In the genomic region with DNA sequence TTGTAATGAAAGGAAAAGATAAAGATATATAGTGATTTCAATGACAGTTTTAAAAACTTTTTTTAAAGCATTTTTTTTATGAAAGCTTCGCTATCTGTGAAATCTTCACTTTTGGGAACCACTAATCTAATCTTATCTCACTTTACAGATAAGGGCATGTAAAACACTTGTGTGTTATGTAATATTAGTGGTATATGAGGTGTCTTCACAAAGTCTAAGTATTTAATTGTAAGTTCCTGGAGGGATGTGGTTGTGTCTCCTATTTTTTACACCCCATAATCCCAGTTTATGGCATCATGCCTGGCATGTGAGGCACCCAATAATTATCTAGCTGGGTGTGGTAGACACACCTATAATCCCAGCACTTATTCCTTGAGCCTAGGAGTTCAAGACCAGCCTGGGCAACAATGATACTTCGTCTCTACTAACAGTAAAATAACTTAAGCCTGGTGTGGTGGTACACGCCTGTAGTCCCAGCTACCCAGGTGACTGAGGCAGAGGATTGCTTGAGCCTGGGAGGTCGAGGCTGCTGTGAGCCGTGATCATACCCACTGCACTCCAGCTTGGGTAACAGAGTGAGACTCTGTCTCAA, we compare ENCODE assay signal across 25 cellular contexts. TPM values are rescaled to one million over a fixed set of nuclear protein-coding genes. Genes with fewer than 3 reads are reported as not detected.
DNase-seq lines count a peak whose midpoint lies in the region; ATAC-seq and TF ChIP-seq lines count a peak whose summit lies in the region.
"Had no signal": no experiment of that assay in that cellular context is flagged by ENCODE, and none has a peak within 500 bp of the region (broad histone marks: within the 10 kb centered on the region; RNA-seq: fewer than 3 reads in every experiment).

No MANE protein-coding gene starts in this region.

- H3K36me3 ChIP-seq in GM23338 (ENCODE audit: insufficient read depth) (no peaks in the 10 kb centered on the region), adrenal gland (replicated peaks in 1 of 2) (no peaks in the 10 kb centered on the region), hepatocyte (replicated peaks; ENCODE audit: insufficient read depth, low read depth) (no peaks in the 10 kb centered on the region), transverse colon (no peaks in the 10 kb centered on the region), ascending aorta (peaks cover 12 to 23% of the 10 kb centered on the region in 2 donors)
- H3K36me3 ChIP-seq: MG63 had no signal

- H3K4me1 ChIP-seq in GM23338 (ENCODE audit: insufficient read depth), result peaks cover 29% of the 10 kb centered on the region
- H3K4me1 ChIP-seq in adrenal gland (replicated peaks in 1 of 2), result peaks cover 0 to 14% of the 10 kb centered on the region in 2 donors
- H3K4me1 ChIP-seq in hepatocyte (ENCODE audit: insufficient read depth), result no peaks in the 10 kb centered on the region
- H3K4me1 ChIP-seq in transverse colon, result peaks cover 0 to 34% (median 13%) of the 10 kb centered on the region in 4 donors
- H3K4me1 ChIP-seq in ascending aorta, result no peaks in the 10 kb centered on the region

- in situ Hi-C loops in transverse colon (cut with MboI; ENCODE audit: low pct_ligation_motif_present in 1 of 4, low pct_unique_long_range_greater_than_20kb in 1 of 4, low sequenced_read_pairs in 3 of 4), result no loop called here

- no peak for DNase-seq in GM23338 (ENCODE audit: low spot score)
- DNase-seq in adrenal gland, result no peak
- DNase-seq in hepatocyte (ENCODE audit: low spot score), result no peak
- peak; percentile 51 for DNase-seq in transverse colon
- DNase-seq in T-helper 2 cell treated with Interferon-gamma antibody and Interleukin-4, amounts not matched to agents 5 μg/mL and 100 μg/mL, for 36 hours (ENCODE audit: low spot score), result no peak
- DNase-seq in ascending aorta (ENCODE audit: low spot score in 2 of 2), result no peak
- DNase-seq: DMS153, Kasumi-1, MG63, NCI-H1092, NCI-H1436, NCI-H187 treated with DMSO at 0.1 percent for 48 hours, NCI-H2227 treated with DMSO at 0.1 percent for 48 hours, NCI-H510A, NCI-H748 treated with DMSO at 0.1 percent for 48 hours, PC-9, SHP77 treated with DMSO at 0.1 percent for 48 hours, SW 1271 had no signal

- H3K27ac Mint-ChIP-seq in GM23338, result no peak overlapping the region
- no peak overlapping the region for H3K27ac Mint-ChIP-seq in T-helper 2 cell treated with Interferon-gamma antibody and Interleukin-4, amounts not matched to agents 5 μg/mL and 100 μg/mL, for 36 hours
- H3K27ac Mint-ChIP-seq: B cell had no signal

- WGBS in adrenal gland, 4 donors, result 82 to 90% (median 85%) methylated on average over 5 of the region's 5 CpGs
- 72% methylated on average over 5 of the region's 5 CpGs for WGBS in hepatocyte (ENCODE audit: low lambda C conversion rate, missing lambda C conversion rate)
- 49 to 69% methylated on average over 2 to 5 of the region's 5 CpGs for WGBS in transverse colon (ENCODE audit: low coverage in 1 of 2), 2 donors

- TF ChIP-seq CTCF in GM23338 (conservative IDR thresholded peaks at IDR 0.05; ENCODE audit: low read depth in 2 of 2) (no peak), adrenal gland (IDR thresholded peaks at IDR 0.05) (no peak), hepatocyte (IDR thresholded peaks at IDR 0.05; ENCODE audit: poor library complexity) (no peak), transverse colon (IDR thresholded peaks at IDR 0.05) (no peak), ascending aorta (IDR thresholded peaks at IDR 0.05) (no peak)

- H4K20me1 ChIP-seq in GM23338 (replicated peaks; ENCODE audit: insufficient read depth), result no peaks in the 10 kb centered on the region
- H4K20me1 ChIP-seq in hepatocyte (ENCODE audit: insufficient read depth, poor library complexity, severe bottlenecking), result no peaks in the 10 kb centered on the region

- H3K4me1 Mint-ChIP-seq in GM23338, result peaks cover 34% of the 10 kb centered on the region
- peaks cover 14% of the 10 kb centered on the region for H3K4me1 Mint-ChIP-seq in T-helper 2 cell treated with Interferon-gamma antibody and Interleukin-4, amounts not matched to agents 5 μg/mL and 100 μg/mL, for 36 hours (ENCODE audit: low read depth)

- peak overlapping the region; percentile 34; the same call in 1 of the 2 replicates for H3K4me2 ChIP-seq in GM23338
- no peak overlapping the region for H3K4me2 ChIP-seq in hepatocyte
- H3K4me2 ChIP-seq: A549, PC-9 had no signal

- H3K9me3 ChIP-seq in adrenal gland (replicated peaks in 1 of 3) (no peaks in the 10 kb centered on the region), hepatocyte (ENCODE audit: low read depth) (no peaks in the 10 kb centered on the region), transverse colon (no peaks in the 10 kb centered on the region), ascending aorta (no peaks in the 10 kb centered on the region)
- H3K9me3 ChIP-seq: A549, MG63 had no signal

- no peak for TF ChIP-seq EP300 in transverse colon (IDR thresholded peaks at IDR 0.05; ENCODE audit: low read depth)

- H3K9me3 Mint-ChIP-seq in GM23338, result no peaks in the 10 kb centered on the region
- H3K9me3 Mint-ChIP-seq in T-helper 2 cell treated with Interferon-gamma antibody and Interleukin-4, amounts not matched to agents 5 μg/mL and 100 μg/mL, for 36 hours, result no peaks in the 10 kb centered on the region

- H3K27me3 Mint-ChIP-seq in GM23338 (ENCODE audit: insufficient read depth, low read depth, poor library complexity), result peaks cover 1% of the 10 kb centered on the region
- H3K27me3 Mint-ChIP-seq in T-helper 2 cell treated with Interferon-gamma antibody and Interleukin-4, amounts not matched to agents 5 μg/mL and 100 μg/mL, for 36 hours (ENCODE audit: low read depth), result no peaks in the 10 kb centered on the region
- H3K27me3 Mint-ChIP-seq: B cell had no signal

- peaks cover 2% of the 10 kb centered on the region; the same call in 1 of the 2 replicates for H3F3A ChIP-seq in GM23338 (replicated peaks; ENCODE audit: low read depth)

- no peaks in the 10 kb centered on the region for H3K27me3 ChIP-seq in GM23338 (ENCODE audit: insufficient read depth)
- no peaks in the 10 kb centered on the region for H3K27me3 ChIP-seq in adrenal gland
- H3K27me3 ChIP-seq in hepatocyte, result no peaks in the 10 kb centered on the region
- no peaks in the 10 kb centered on the region for H3K27me3 ChIP-seq in transverse colon
- H3K27me3 ChIP-seq in ascending aorta, result no peaks in the 10 kb centered on the region
- H3K27me3 ChIP-seq: MG63 had no signal

- H2AFZ ChIP-seq in GM23338, result no peak overlapping the region
- H2AFZ ChIP-seq in hepatocyte, result no peak overlapping the region
- H2AFZ ChIP-seq: PC-9 had no signal

- ATAC-seq in GM23338, result no peak
- no peak for ATAC-seq in GM21737 (IDR thresholded peaks at IDR 0.05; ENCODE audit: unreplicated experiment)
- ATAC-seq: A549 had no signal

- peak overlapping the region; percentile 43; the same call in 1 of the 2 replicates for H3K27ac ChIP-seq in GM23338 (ENCODE audit: low read depth)
- H3K27ac ChIP-seq in adrenal gland, result peak overlapping the region in 3 of 5 donors; percentile 22 to 66 (median 34)
- peak overlapping the region; percentile 41 for H3K27ac ChIP-seq in hepatocyte
- peak overlapping the region; percentile 36 to 78 (median 46) for H3K27ac ChIP-seq in transverse colon
- no peak overlapping the region for H3K27ac ChIP-seq in ascending aorta
- H3K27ac ChIP-seq: A549, PC-9, RWPE1, SK-N-MC had no signal

- intact Hi-C loops in adrenal gland (cut with DNase I), result no loop called here
- intact Hi-C loops in transverse colon (cut with DNase I; ENCODE audit: low total_unique reads), result no loop called here
- intact Hi-C loops in ascending aorta (cut with DNase I), result no loop called here

- H3K79me2 ChIP-seq in GM23338 (replicated peaks; ENCODE audit: insufficient read depth) (0 out of 2 replicates have a peak, but pooled peaks cover 11% of the 10 kb centered on the region), hepatocyte (no peaks in the 10 kb centered on the region)

- no peak overlapping the region for H3K4me3 Mint-ChIP-seq in GM23338
- H3K4me3 Mint-ChIP-seq in T-helper 2 cell treated with Interferon-gamma antibody and Interleukin-4, amounts not matched to agents 5 μg/mL and 100 μg/mL, for 36 hours, result no peak overlapping the region
- H3K4me3 Mint-ChIP-seq: B cell had no signal

- H3K4me3 ChIP-seq in GM23338, result no peak overlapping the region
- no peak overlapping the region for H3K4me3 ChIP-seq in adrenal gland
- no peak overlapping the region for H3K4me3 ChIP-seq in hepatocyte
- H3K4me3 ChIP-seq in transverse colon, result no peak overlapping the region
- H3K4me3 ChIP-seq in ascending aorta, result no peak overlapping the region
- H3K4me3 ChIP-seq: A549, MG63, PC-9, SK-N-MC had no signal

- TF ChIP-seq POLR2A in adrenal gland (IDR thresholded peaks at IDR 0.05) (no peak), transverse colon (IDR thresholded peaks at IDR 0.05) (no peak)

- peaks cover 9% of the 10 kb centered on the region for H3K36me3 Mint-ChIP-seq in GM23338 (ENCODE audit: low read depth)
- peaks cover 4% of the 10 kb centered on the region for H3K36me3 Mint-ChIP-seq in T-helper 2 cell treated with Interferon-gamma antibody and Interleukin-4, amounts not matched to agents 5 μg/mL and 100 μg/mL, for 36 hours (ENCODE audit: low read depth)

- H3K9me2 ChIP-seq in GM23338 (ENCODE audit: insufficient read depth), result no peaks in the 10 kb centered on the region
- no peaks in the 10 kb centered on the region for H3K9me2 ChIP-seq in hepatocyte (replicated peaks; ENCODE audit: insufficient read depth)

TF ChIP-seq in GM23338, 12 proteins besides CTCF, POLR2A, EP300 and RAD21 (continues in another document):
- TF ChIP-seq EZH2 (IDR thresholded peaks at IDR 0.05; ENCODE audit: low read depth, unreplicated experiment), result no peak

RNA-seq across cellular contexts. Expression of a gene that starts 16.5 kb away (rescaled TPM):
- 45.0 and 59.5 TPM in 2 replicates for total RNA-seq in GM23338 (2014; rRNA removed; shearing (Covaris generic))
- polyA plus RNA-seq in GM23338 (2016; fragmentation: Nextera tagmentation; extraction: Ambion mirVana), result 45.3 and 48.3 TPM in 2 replicates
- total RNA-seq in adrenal gland, result 10 to 100 TPM; 19.5 to 44.8 (median 28.0) TPM
- 10 to 100 TPM; 15.7 to 33.1 (median 29.9) TPM for polyA plus RNA-seq in adrenal gland
- total RNA-seq in hepatocyte, result 28.9 and 30.2 TPM in 2 replicates
- 22.1 and 31.5 TPM in 2 replicates for polyA plus RNA-seq in hepatocyte
- 10 to 100 TPM in 3 of 4 donors, 1 to 10 TPM in 1; 5.2 to 43.3 (median 27.3) TPM for total RNA-seq in transverse colon
- 50.8 TPM for total RNA-seq in ascending aorta

RNA-seq across cellular contexts. Expression of a gene that starts 19.4 kb away (rescaled TPM):
- total RNA-seq in GM23338 (2014; rRNA removed; shearing (Covaris generic)), result 11.0 and 11.7 TPM in 2 replicates
- polyA plus RNA-seq in GM23338 (2016; fragmentation: Nextera tagmentation; extraction: Ambion mirVana) (3.4 and 3.6 TPM in 2 replicates), adrenal gland (1 to 10 TPM; 2.8 to 8.7 (median 4.1) TPM), hepatocyte (2.1 and 3.1 TPM in 2 replicates)
- total RNA-seq in adrenal gland (10 to 100 TPM in 4 of 8 donors, 1 to 10 TPM in 4; 7.6 to 16.1 (median 10.6) TPM), hepatocyte (6.3 and 8.1 TPM in 2 replicates), transverse colon (10 to 100 TPM; 14.7 to 34.8 (median 21.5) TPM), ascending aorta (9.7 TPM)

RNA-seq across cellular contexts. Expression of a gene that starts 40.0 kb away (rescaled TPM):
- total RNA-seq in GM23338 (2014; rRNA removed; shearing (Covaris generic)), result 0.52 and 0.89 TPM in 2 replicates
- polyA plus RNA-seq in GM23338 (2016; fragmentation: Nextera tagmentation; extraction: Ambion mirVana) (0.21 and 0.50 TPM in 2 replicates), adrenal gland (under 1 TPM; 0.47 to 0.97 (median 0.84) TPM), hepatocyte (not detected in 2 replicates)
- total RNA-seq in adrenal gland (1 to 10 TPM in 4 of 8 donors, under 1 TPM in 3, not detected in 1; 0.48 to 2.5 (median 1.3) TPM), hepatocyte (not detected in 2 replicates), transverse colon (1 to 10 TPM in 1 of 4 donors, under 1 TPM in 2, not detected in 1; 0.27 to 1.1 (median 0.32) TPM), ascending aorta (0.11 TPM)
- total RNA-seq: G401, H4, PC-9 had no signal
- polyA plus RNA-seq: A549 had no signal

Comparison
In these comparisons a context has a peak if more than half of its experiments do, and no peak if none do; other contexts are left out.
1. H3K27ac ChIP-seq: peak in GM23338 (single experiment), adrenal gland (3 of 5), hepatocyte (single experiment) and transverse colon (4 of 4); none in ascending aorta (0 of 2).